ENCODE assay signal across 17 cellular contexts in genomic region chr2:198710562-198710961, GRCh38.
"Had no signal": no experiment of that assay in that cellular context is flagged by ENCODE, and none has a peak within 500 bp of the region (broad histone marks: within the 10 kb centered on the region; RNA-seq: fewer than 3 reads in every experiment).

No MANE protein-coding gene starts in this region.

- DNase-seq: hypothalamus; immature natural killer cell; kidney; left ventricle myocardium inferior; mesendoderm; naive thymus-derived CD4-positive, alpha-beta T cell; ovary; stimulated activated CD4-positive, alpha-beta T cell treated with anti-CD3 and anti-CD28 coated beads, Interleukin-12 subunit alpha, Interleukin-12 subunit beta, amount 100 ng/mL, for 4 hours; stimulated activated CD4-positive, alpha-beta T cell treated with anti-CD3 and anti-CD28 coated beads, Interleukin-15, amount 100 ng/mL, for 24 hours; stimulated activated CD4-positive, alpha-beta T cell treated with anti-CD3 and anti-CD28 coated beads, Interleukin-2, amount 100 ng/mL, for 24 hours; stimulated activated CD4-positive, alpha-beta T cell treated with anti-CD3 and anti-CD28 coated beads, Interleukin-4, amount 100 ng/mL, for 1 hour; stimulated activated naive CD4-positive, alpha-beta T cell; transverse colon; upper lobe of left lung had no signal

- ATAC-seq: naive thymus-derived CD4-positive, alpha-beta T cell; natural killer cell treated with Interleukin-12 subunit alpha and Interleukin-12 subunit beta and Interleukin-15 and Interleukin-18, amount 100 ng/mL, for 72 hours; sciatic nerve; stimulated activated effector memory CD8-positive, alpha-beta T cell treated with anti-CD3 and anti-CD28 coated beads, Interleukin-12 subunit alpha, Interleukin-12 subunit beta, amount 100 ng/mL, for 72 hours had no signal
